Comparison of ENCODE assay signal across 1 cellular context in the genomic region with DNA sequence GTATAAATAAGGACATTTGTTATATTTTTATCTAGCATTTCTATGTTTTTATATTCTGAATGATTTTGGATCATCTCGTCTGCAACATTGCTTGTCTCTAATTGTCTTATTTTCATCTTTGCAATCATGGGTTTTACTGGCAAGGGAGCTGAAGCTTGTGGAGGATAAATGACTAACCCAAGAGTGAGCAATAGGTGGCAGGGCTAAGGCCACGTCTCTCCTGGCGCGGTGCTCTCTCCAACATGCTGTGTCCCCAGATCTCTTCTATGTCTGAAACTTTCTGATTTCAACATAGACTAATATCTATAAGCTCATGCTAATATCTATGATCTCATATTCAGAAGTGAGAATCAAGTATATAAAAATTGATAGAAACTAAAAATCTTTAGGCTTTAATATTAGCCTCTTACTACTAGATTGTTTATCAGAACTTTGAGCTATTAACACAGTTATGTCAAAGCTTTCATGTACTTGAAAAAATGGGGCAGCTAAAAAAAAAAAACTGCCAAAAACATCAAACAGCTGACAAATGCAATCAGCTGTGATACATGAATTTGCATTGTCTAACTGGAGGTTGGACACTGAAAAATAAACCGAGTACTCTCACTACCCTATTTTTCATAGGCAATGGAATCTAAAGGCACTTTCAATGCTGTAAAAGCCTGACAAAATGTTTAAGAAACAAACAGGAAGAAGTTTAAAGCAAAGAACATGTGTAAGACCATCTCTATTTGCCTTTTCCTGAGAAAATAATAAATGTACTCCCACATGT.
TF ChIP-seq lines count a peak whose summit lies in the region.

No MANE protein-coding gene starts in this region.

TF ChIP-seq in GM12878, 131 proteins besides CTCF, POLR2A, EP300 and RAD21 (continued from another document and continues in another):
- TF ChIP-seq, protein P1, sequence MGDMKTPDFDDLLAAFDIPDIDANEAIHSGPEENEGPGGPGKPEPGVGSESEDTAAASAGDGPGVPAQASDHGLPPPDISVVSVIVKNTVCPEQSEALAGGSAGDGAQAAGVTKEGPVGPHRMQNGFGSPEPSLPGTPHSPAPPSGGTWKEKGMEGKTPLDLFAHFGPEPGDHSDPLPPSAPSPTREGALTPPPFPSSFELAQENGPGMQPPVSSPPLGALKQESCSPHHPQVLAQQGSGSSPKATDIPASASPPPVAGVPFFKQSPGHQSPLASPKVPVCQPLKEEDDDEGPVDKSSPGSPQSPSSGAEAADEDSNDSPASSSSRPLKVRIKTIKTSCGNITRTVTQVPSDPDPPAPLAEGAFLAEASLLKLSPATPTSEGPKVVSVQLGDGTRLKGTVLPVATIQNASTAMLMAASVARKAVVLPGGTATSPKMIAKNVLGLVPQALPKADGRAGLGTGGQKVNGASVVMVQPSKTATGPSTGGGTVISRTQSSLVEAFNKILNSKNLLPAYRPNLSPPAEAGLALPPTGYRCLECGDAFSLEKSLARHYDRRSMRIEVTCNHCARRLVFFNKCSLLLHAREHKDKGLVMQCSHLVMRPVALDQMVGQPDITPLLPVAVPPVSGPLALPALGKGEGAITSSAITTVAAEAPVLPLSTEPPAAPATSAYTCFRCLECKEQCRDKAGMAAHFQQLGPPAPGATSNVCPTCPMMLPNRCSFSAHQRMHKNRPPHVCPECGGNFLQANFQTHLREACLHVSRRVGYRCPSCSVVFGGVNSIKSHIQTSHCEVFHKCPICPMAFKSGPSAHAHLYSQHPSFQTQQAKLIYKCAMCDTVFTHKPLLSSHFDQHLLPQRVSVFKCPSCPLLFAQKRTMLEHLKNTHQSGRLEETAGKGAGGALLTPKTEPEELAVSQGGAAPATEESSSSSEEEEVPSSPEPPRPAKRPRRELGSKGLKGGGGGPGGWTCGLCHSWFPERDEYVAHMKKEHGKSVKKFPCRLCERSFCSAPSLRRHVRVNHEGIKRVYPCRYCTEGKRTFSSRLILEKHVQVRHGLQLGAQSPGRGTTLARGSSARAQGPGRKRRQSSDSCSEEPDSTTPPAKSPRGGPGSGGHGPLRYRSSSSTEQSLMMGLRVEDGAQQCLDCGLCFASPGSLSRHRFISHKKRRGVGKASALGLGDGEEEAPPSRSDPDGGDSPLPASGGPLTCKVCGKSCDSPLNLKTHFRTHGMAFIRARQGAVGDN (IDR thresholded peaks at IDR 0.05), result peak; percentile 12; the same call in 1 of the 2 replicates
- TF ChIP-seq MXI1 (IDR thresholded peaks at IDR 0.05; ENCODE audit: low read depth, low read length) (peak; percentile 44; the same call in 1 of the 2 replicates), FOXM1 (IDR thresholded peaks at IDR 0.05; ENCODE audit: low read depth, low read length) (peak; percentile 62), SMAD1 (IDR thresholded peaks at IDR 0.05; ENCODE audit: low read depth, partially characterized antibody) (no peak), ASH2L (IDR thresholded peaks at IDR 0.05; ENCODE audit: borderline replicate concordance, low read depth) (no peak), YBX1 (IDR thresholded peaks at IDR 0.05) (no peak), NBN (IDR thresholded peaks at IDR 0.05) (0 out of 2 replicates have a peak, but pooled peaks have one; percentile 35), SIN3A (IDR thresholded peaks at IDR 0.05; ENCODE audit: low read depth, low read length) (no peak), SPI1 (IDR thresholded peaks at IDR 0.05; ENCODE audit: borderline replicate concordance, insufficient read depth, low read depth, low read length) (peak; percentile 81), ATF7 (IDR thresholded peaks at IDR 0.05; ENCODE audit: low read depth) (peak; percentile 76; the same call in 1 of the 2 replicates), EZH2 (IDR thresholded peaks at IDR 0.05; ENCODE audit: borderline replicate concordance, control insufficient read depth, low read depth, low read length) (no peak), IKZF2 (IDR thresholded peaks at IDR 0.05) (peak; percentile 62 to 63; a peak in 3 of 4 replicates), SREBF2 (IDR thresholded peaks at IDR 0.05; ENCODE audit: low read length) (no peak), TCF7 (IDR thresholded peaks at IDR 0.05; ENCODE audit: borderline replicate concordance) (peak; percentile 53; the same call in 1 of the 2 replicates), MTA2 (IDR thresholded peaks at IDR 0.05; ENCODE audit: low read depth) (peak; percentile 62; the same call in 1 of the 2 replicates), PML (IDR thresholded peaks at IDR 0.05; ENCODE audit: low read length) (peak; percentile 55; the same call in 1 of the 2 replicates), IRF4 (IDR thresholded peaks at IDR 0.05; ENCODE audit: low read depth, low read length) (peak; percentile 64), TBL1XR1 (IDR thresholded peaks at IDR 0.05; ENCODE audit: low read depth, low read length) (0 out of 2 replicates have a peak, but pooled peaks have one; percentile 49), NFIC (IDR thresholded peaks at IDR 0.05; ENCODE audit: low read depth, low read length) (peak; percentile 64; the same call in 1 of the 2 replicates), POU2F2 (IDR thresholded peaks at IDR 0.05; ENCODE audit: borderline replicate concordance, low read depth, low read length) (peak; percentile 95), RUNX3 (IDR thresholded peaks at IDR 0.05; ENCODE audit: low read length) (0 out of 2 replicates have a peak, but pooled peaks have one; percentile 14), MTA3 (IDR thresholded peaks at IDR 0.05; ENCODE audit: borderline replicate concordance, low read length) (0 out of 2 replicates have a peak, but pooled peaks have one; percentile 33), FOXK2 (IDR thresholded peaks at IDR 0.05) (no peak), YY1 (IDR thresholded peaks at IDR 0.05; ENCODE audit: low read depth, low read length) (no peak), BCL11A (IDR thresholded peaks at IDR 0.05; ENCODE audit: low read depth, low read length) (no peak), TCF12 (IDR thresholded peaks at IDR 0.05; ENCODE audit: low read depth, low read length) (0 out of 2 replicates have a peak, but pooled peaks have one; percentile 36), SMAD5 (IDR thresholded peaks at IDR 0.05; ENCODE audit: low read depth) (no peak), ZZZ3 (IDR thresholded peaks at IDR 0.05; ENCODE audit: control insufficient read depth, insufficient read length, low read depth) (no peak), MEF2A (IDR thresholded peaks at IDR 0.05; ENCODE audit: insufficient read depth, low read depth, low read length) (peak; percentile 62; the same call in 1 of the 2 replicates), HDGF (IDR thresholded peaks at IDR 0.05) (no peak), ZNF384 (IDR thresholded peaks at IDR 0.05; ENCODE audit: borderline replicate concordance, low read depth, low read length) (peak; percentile 99), RCOR1 (conservative IDR thresholded peaks at IDR 0.05; ENCODE audit: low read depth, low read length) (no peak), CREM (IDR thresholded peaks at IDR 0.05; ENCODE audit: low read depth) (peak; percentile 30; the same call in 1 of the 2 replicates), MEF2B (IDR thresholded peaks at IDR 0.05; ENCODE audit: partially characterized antibody, poor library complexity, severe bottlenecking) (peak; percentile 40)
- TF ChIP-seq, protein P2, sequence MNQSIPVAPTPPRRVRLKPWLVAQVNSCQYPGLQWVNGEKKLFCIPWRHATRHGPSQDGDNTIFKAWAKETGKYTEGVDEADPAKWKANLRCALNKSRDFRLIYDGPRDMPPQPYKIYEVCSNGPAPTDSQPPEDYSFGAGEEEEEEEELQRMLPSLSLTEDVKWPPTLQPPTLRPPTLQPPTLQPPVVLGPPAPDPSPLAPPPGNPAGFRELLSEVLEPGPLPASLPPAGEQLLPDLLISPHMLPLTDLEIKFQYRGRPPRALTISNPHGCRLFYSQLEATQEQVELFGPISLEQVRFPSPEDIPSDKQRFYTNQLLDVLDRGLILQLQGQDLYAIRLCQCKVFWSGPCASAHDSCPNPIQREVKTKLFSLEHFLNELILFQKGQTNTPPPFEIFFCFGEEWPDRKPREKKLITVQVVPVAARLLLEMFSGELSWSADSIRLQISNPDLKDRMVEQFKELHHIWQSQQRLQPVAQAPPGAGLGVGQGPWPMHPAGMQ (IDR thresholded peaks at IDR 0.05; ENCODE audit: borderline replicate concordance), result no peak
- TF ChIP-seq, protein P3, sequence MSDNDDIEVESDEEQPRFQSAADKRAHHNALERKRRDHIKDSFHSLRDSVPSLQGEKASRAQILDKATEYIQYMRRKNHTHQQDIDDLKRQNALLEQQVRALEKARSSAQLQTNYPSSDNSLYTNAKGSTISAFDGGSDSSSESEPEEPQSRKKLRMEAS (IDR thresholded peaks at IDR 0.05; ENCODE audit: low read depth, low read length), result 0 out of 2 replicates have a peak, but pooled peaks have one; percentile 0
- TF ChIP-seq, protein P4, sequence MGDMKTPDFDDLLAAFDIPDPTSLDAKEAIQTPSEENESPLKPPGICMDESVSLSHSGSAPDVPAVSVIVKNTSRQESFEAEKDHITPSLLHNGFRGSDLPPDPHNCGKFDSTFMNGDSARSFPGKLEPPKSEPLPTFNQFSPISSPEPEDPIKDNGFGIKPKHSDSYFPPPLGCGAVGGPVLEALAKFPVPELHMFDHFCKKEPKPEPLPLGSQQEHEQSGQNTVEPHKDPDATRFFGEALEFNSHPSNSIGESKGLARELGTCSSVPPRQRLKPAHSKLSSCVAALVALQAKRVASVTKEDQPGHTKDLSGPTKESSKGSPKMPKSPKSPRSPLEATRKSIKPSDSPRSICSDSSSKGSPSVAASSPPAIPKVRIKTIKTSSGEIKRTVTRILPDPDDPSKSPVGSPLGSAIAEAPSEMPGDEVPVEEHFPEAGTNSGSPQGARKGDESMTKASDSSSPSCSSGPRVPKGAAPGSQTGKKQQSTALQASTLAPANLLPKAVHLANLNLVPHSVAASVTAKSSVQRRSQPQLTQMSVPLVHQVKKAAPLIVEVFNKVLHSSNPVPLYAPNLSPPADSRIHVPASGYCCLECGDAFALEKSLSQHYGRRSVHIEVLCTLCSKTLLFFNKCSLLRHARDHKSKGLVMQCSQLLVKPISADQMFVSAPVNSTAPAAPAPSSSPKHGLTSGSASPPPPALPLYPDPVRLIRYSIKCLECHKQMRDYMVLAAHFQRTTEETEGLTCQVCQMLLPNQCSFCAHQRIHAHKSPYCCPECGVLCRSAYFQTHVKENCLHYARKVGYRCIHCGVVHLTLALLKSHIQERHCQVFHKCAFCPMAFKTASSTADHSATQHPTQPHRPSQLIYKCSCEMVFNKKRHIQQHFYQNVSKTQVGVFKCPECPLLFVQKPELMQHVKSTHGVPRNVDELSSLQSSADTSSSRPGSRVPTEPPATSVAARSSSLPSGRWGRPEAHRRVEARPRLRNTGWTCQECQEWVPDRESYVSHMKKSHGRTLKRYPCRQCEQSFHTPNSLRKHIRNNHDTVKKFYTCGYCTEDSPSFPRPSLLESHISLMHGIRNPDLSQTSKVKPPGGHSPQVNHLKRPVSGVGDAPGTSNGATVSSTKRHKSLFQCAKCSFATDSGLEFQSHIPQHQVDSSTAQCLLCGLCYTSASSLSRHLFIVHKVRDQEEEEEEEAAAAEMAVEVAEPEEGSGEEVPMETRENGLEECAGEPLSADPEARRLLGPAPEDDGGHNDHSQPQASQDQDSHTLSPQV (IDR thresholded peaks at IDR 0.05), result 0 out of 2 replicates have a peak, but pooled peaks have one; percentile 33
- TF ChIP-seq, protein P5, sequence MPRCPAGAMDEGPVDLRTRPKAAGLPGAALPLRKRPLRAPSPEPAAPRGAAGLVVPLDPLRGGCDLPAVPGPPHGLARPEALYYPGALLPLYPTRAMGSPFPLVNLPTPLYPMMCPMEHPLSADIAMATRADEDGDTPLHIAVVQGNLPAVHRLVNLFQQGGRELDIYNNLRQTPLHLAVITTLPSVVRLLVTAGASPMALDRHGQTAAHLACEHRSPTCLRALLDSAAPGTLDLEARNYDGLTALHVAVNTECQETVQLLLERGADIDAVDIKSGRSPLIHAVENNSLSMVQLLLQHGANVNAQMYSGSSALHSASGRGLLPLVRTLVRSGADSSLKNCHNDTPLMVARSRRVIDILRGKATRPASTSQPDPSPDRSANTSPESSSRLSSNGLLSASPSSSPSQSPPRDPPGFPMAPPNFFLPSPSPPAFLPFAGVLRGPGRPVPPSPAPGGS (IDR thresholded peaks at IDR 0.05; ENCODE audit: borderline replicate concordance, insufficient read depth, low read depth, low read length, poor library complexity, severe bottlenecking), result no peak
- TF ChIP-seq, protein P6, sequence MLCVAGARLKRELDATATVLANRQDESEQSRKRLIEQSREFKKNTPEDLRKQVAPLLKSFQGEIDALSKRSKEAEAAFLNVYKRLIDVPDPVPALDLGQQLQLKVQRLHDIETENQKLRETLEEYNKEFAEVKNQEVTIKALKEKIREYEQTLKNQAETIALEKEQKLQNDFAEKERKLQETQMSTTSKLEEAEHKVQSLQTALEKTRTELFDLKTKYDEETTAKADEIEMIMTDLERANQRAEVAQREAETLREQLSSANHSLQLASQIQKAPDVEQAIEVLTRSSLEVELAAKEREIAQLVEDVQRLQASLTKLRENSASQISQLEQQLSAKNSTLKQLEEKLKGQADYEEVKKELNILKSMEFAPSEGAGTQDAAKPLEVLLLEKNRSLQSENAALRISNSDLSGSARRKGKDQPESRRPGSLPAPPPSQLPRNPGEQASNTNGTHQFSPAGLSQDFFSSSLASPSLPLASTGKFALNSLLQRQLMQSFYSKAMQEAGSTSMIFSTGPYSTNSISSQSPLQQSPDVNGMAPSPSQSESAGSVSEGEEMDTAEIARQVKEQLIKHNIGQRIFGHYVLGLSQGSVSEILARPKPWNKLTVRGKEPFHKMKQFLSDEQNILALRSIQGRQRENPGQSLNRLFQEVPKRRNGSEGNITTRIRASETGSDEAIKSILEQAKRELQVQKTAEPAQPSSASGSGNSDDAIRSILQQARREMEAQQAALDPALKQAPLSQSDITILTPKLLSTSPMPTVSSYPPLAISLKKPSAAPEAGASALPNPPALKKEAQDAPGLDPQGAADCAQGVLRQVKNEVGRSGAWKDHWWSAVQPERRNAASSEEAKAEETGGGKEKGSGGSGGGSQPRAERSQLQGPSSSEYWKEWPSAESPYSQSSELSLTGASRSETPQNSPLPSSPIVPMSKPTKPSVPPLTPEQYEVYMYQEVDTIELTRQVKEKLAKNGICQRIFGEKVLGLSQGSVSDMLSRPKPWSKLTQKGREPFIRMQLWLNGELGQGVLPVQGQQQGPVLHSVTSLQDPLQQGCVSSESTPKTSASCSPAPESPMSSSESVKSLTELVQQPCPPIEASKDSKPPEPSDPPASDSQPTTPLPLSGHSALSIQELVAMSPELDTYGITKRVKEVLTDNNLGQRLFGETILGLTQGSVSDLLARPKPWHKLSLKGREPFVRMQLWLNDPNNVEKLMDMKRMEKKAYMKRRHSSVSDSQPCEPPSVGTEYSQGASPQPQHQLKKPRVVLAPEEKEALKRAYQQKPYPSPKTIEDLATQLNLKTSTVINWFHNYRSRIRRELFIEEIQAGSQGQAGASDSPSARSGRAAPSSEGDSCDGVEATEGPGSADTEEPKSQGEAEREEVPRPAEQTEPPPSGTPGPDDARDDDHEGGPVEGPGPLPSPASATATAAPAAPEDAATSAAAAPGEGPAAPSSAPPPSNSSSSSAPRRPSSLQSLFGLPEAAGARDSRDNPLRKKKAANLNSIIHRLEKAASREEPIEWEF (IDR thresholded peaks at IDR 0.05; ENCODE audit: insufficient replicate concordance, low read depth, low read length), result peak; percentile 96
